Comparison of ENCODE assay signal across 8 cellular contexts in genomic region chr5:140647042-140647341, GRCh38. TPM values are rescaled to one million over a fixed set of nuclear protein-coding genes. Genes with fewer than 3 reads are reported as not detected.
A peak's percentile ranks its signal among the peaks of the same experiment; 100 is the strongest.
DNase-seq lines count a peak whose midpoint lies in the region; ATAC-seq and TF ChIP-seq lines count a peak whose summit lies in the region.

No MANE protein-coding gene starts in this region.

- peak overlapping the region; percentile 98 for H3K4me3 Mint-ChIP-seq in activated naive CD4-positive, alpha-beta T cell treated with anti-CD3 and anti-CD28 coated beads, Interleukin-2, amount 50 U/mL, for 24 hours

- no peak for TF ChIP-seq POLR2A in upper lobe of left lung (IDR thresholded peaks at IDR 0.05)

- TF ChIP-seq CTCF in upper lobe of left lung (IDR thresholded peaks at IDR 0.05), result no peak

- H3K27me3 Mint-ChIP-seq in activated naive CD4-positive, alpha-beta T cell treated with anti-CD3 and anti-CD28 coated beads, Interleukin-2, amount 50 U/mL, for 24 hours, result no peaks in the 10 kb centered on the region

- H3K4me3 ChIP-seq in upper lobe of left lung, result peak overlapping the region; percentile 67 to 98 (median 88)

- peaks cover 21 to 30% (median 25%) of the 10 kb centered on the region in 4 donors for H3K4me1 ChIP-seq in upper lobe of left lung

- no peaks in the 10 kb centered on the region for H3K27me3 ChIP-seq in upper lobe of left lung

- peaks cover 20% of the 10 kb centered on the region for H3K36me3 Mint-ChIP-seq in activated naive CD4-positive, alpha-beta T cell treated with anti-CD3 and anti-CD28 coated beads, Interleukin-2, amount 50 U/mL, for 24 hours

- H3K27ac ChIP-seq in angular gyrus (ENCODE audit: low read depth, low read length) (peak overlapping the region; percentile 82), upper lobe of left lung (peak overlapping the region; percentile 83 to 91 (median 86))

- H3K4me1 Mint-ChIP-seq in activated naive CD4-positive, alpha-beta T cell treated with anti-CD3 and anti-CD28 coated beads, Interleukin-2, amount 50 U/mL, for 24 hours, result peaks cover 62% of the 10 kb centered on the region

- 1 to 2% methylated on average over 19 of the region's 19 CpGs for whole genome bisulfite sequencing in upper lobe of left lung, 2 donors

- H3K36me3 ChIP-seq in upper lobe of left lung, result peaks cover 5 to 70% (median 50%) of the 10 kb centered on the region in 4 donors

- H3K9me3 Mint-ChIP-seq in activated naive CD4-positive, alpha-beta T cell treated with anti-CD3 and anti-CD28 coated beads, Interleukin-2, amount 50 U/mL, for 24 hours, result no peaks in the 10 kb centered on the region

- H3K9me3 ChIP-seq in upper lobe of left lung, result no peaks in the 10 kb centered on the region

- TF ChIP-seq EP300 in upper lobe of left lung (IDR thresholded peaks at IDR 0.05), result no peak

- H3K27ac Mint-ChIP-seq in activated naive CD4-positive, alpha-beta T cell treated with anti-CD3 and anti-CD28 coated beads, Interleukin-2, amount 50 U/mL, for 24 hours, result peak overlapping the region; percentile 43

- DNase-seq in activated naive CD4-positive, alpha-beta T cell treated with anti-CD3 and anti-CD28 coated beads, Interleukin-2, amount 50 U/mL, for 16 hours, result no peak
- no peak for DNase-seq in left lobe of liver (ENCODE audit: low spot score)
- no peak for DNase-seq in upper lobe of left lung
- DNase-seq in OCI-M2 (lab: John Stamatoyannopoulos, UW; ENCODE audit: unreplicated experiment), result no peak
- no peak for DNase-seq in NCI-H146 treated with DMSO at 0.1 percent for 48 hours (lab: John Stamatoyannopoulos, UW; ENCODE audit: unreplicated experiment)
- DNase-seq in cortex of kidney (lab: John Stamatoyannopoulos, UW), result no peak

- ATAC-seq in left lobe of liver, result peak; percentile 14
- no peak for ATAC-seq in upper lobe of left lung (ENCODE audit: low FRiP score in 2 of 2)

RNA-seq across cellular contexts. Expression of gene NDUFA2, which starts 0.4 kb away (rescaled TPM):
- 50.5 TPM for total RNA-seq in left lobe of liver
- 10 to 100 TPM; 26.2 to 59.6 (median 51.8) TPM for total RNA-seq in upper lobe of left lung

RNA-seq across cellular contexts. Expression of gene IK, which starts 0.6 kb away (rescaled TPM):
- total RNA-seq in left lobe of liver (25.4 TPM), upper lobe of left lung (100 to 1,000 TPM in 2 of 6 donors, 10 to 100 TPM in 4; 72.2 to 153 (median 83.5) TPM)

RNA-seq across cellular contexts. Expression of gene TMCO6, which starts 7.7 kb away (rescaled TPM):
- 15.6 TPM for total RNA-seq in left lobe of liver
- 10 to 100 TPM; 11.8 to 99.7 (median 31.3) TPM for total RNA-seq in upper lobe of left lung

RNA-seq across cellular contexts. Expression of gene CD14, which starts 14.0 kb away (rescaled TPM):
- total RNA-seq in left lobe of liver, result 211 TPM
- total RNA-seq in upper lobe of left lung, result 100 to 1,000 TPM in 4 of 6 donors, 10 to 100 TPM in 2; 27.3 to 195 (median 102) TPM

RNA-seq across cellular contexts. Expression of gene WDR55, which starts 17.7 kb away (rescaled TPM):
- total RNA-seq in left lobe of liver, result 17.8 TPM
- total RNA-seq in upper lobe of left lung, result 10 to 100 TPM; 23.2 to 44.0 (median 24.5) TPM
